In genomic region chr14:89212386-89213235, GRCh38 we compare ENCODE assay signal across 25 cellular contexts.
DNase-seq lines count a peak whose midpoint lies in the region; ATAC-seq and TF ChIP-seq lines count a peak whose summit lies in the region.
"Had no signal": no experiment of that assay in that cellular context is flagged by ENCODE, and none has a peak within 500 bp of the region (broad histone marks: within the 10 kb centered on the region; RNA-seq: fewer than 3 reads in every experiment).

No MANE protein-coding gene starts in this region.

- peaks cover 7% of the 10 kb centered on the region for H3K36me3 Mint-ChIP-seq in memory B cell
- H3K36me3 Mint-ChIP-seq in activated T-cell treated with anti-CD3 and anti-CD28 coated beads, Interleukin-2, amount 50 U/mL, for 24 hours (ENCODE audit: low read depth), result peaks cover 36% of the 10 kb centered on the region
- peaks cover 25% of the 10 kb centered on the region for H3K36me3 Mint-ChIP-seq in stimulated activated memory B cell treated with anti-CD40 and anti-IgM and Interleukin-4, amounts not matched to agents 10 μg/mL and 1 μg/mL and 100 μg/mL, for 72 hours

- TF ChIP-seq CTCF in SK-N-SH (IDR thresholded peaks at IDR 0.05), result no peak

- peak overlapping the region; percentile 42 for H3K27ac Mint-ChIP-seq in memory B cell
- no peak overlapping the region for H3K27ac Mint-ChIP-seq in activated T-cell treated with anti-CD3 and anti-CD28 coated beads, Interleukin-2, amount 50 U/mL, for 24 hours
- H3K27ac Mint-ChIP-seq in stimulated activated memory B cell treated with anti-CD40 and anti-IgM and Interleukin-4, amounts not matched to agents 10 μg/mL and 1 μg/mL and 100 μg/mL, for 72 hours, result no peak overlapping the region
- H3K27ac Mint-ChIP-seq: activated naive CD4-positive, alpha-beta T cell treated with anti-CD3 and anti-CD28 coated beads, Interleukin-2, amount 10 ng/mL, durations not matched to agents 7 days and 5 days had no signal

- no peaks in the 10 kb centered on the region for H4K20me1 ChIP-seq in SK-N-SH (ENCODE audit: insufficient read depth)

- POLR2A ChIA-PET in SK-N-SH (lab: Yijun Ruan, JAX), result interaction anchor here (0.6 to 1.6 kb wide), 6 partner anchors 15 to 172 kb away, joined by 3 to 4 read pairs (median 3); no protein-coding TSS in a partner anchor

- H3K9me3 ChIP-seq in SK-N-SH, result no peaks in the 10 kb centered on the region
- H3K9me3 ChIP-seq: esophagus squamous epithelium, gastroesophageal sphincter, lower lobe of right lung had no signal

- peaks cover 0 to 54% of the 10 kb centered on the region in 2 experiments; a peak in 2 of 4 replicates for H3K4me1 ChIP-seq in SK-N-SH (ENCODE audit: control insufficient read depth in 1 of 2, insufficient read depth in 2 of 2, low read depth in 1 of 2, low read length in 1 of 2)

- no peaks in the 10 kb centered on the region for H3K27me3 Mint-ChIP-seq in memory B cell
- H3K27me3 Mint-ChIP-seq in activated T-cell treated with anti-CD3 and anti-CD28 coated beads, Interleukin-2, amount 50 U/mL, for 24 hours, result no peaks in the 10 kb centered on the region
- no peaks in the 10 kb centered on the region for H3K27me3 Mint-ChIP-seq in stimulated activated memory B cell treated with anti-CD40 and anti-IgM and Interleukin-4, amounts not matched to agents 10 μg/mL and 1 μg/mL and 100 μg/mL, for 72 hours
- H3K27me3 Mint-ChIP-seq: activated naive CD4-positive, alpha-beta T cell treated with anti-CD3 and anti-CD28 coated beads, Interleukin-2, amount 10 ng/mL, durations not matched to agents 7 days and 5 days had no signal

- H3K36me3 ChIP-seq in SK-N-SH (replicated peaks in 1 of 2; ENCODE audit: control insufficient read depth in 1 of 2, insufficient read depth in 2 of 2, low read length in 1 of 2), result no peaks in the 10 kb centered on the region
- H3K36me3 ChIP-seq: gastroesophageal sphincter, lower lobe of right lung had no signal

- no peaks in the 10 kb centered on the region for H3F3A ChIP-seq in SK-N-SH (replicated peaks; ENCODE audit: insufficient read depth)

- TF ChIP-seq EP300 in SK-N-SH (IDR thresholded peaks at IDR 0.05; ENCODE audit: borderline replicate concordance in 1 of 2, low read depth in 1 of 2, low read length in 1 of 2), result peak in 1 of 2 experiments; percentile 78; a peak in 1 of 4 replicates

- no peaks in the 10 kb centered on the region for H3K9me3 Mint-ChIP-seq in memory B cell
- no peaks in the 10 kb centered on the region for H3K9me3 Mint-ChIP-seq in activated T-cell treated with anti-CD3 and anti-CD28 coated beads, Interleukin-2, amount 50 U/mL, for 24 hours
- H3K9me3 Mint-ChIP-seq in stimulated activated memory B cell treated with anti-CD40 and anti-IgM and Interleukin-4, amounts not matched to agents 10 μg/mL and 1 μg/mL and 100 μg/mL, for 72 hours, result no peaks in the 10 kb centered on the region
- H3K9me3 Mint-ChIP-seq: activated naive CD4-positive, alpha-beta T cell treated with anti-CD3 and anti-CD28 coated beads, Interleukin-2, amount 10 ng/mL, durations not matched to agents 7 days and 5 days had no signal

- H3K27ac ChIP-seq in SK-N-SH (ENCODE audit: low read depth in 2 of 2, low read length in 1 of 2), result peak overlapping the region in 1 of 2 experiments; percentile 96; a peak in 2 of 4 replicates
- H3K27ac ChIP-seq: gastroesophageal sphincter, lower lobe of right lung, PC-9 had no signal

- no peak overlapping the region for H3K4me3 Mint-ChIP-seq in memory B cell
- no peak overlapping the region for H3K4me3 Mint-ChIP-seq in activated T-cell treated with anti-CD3 and anti-CD28 coated beads, Interleukin-2, amount 50 U/mL, for 24 hours
- no peak overlapping the region for H3K4me3 Mint-ChIP-seq in stimulated activated memory B cell treated with anti-CD40 and anti-IgM and Interleukin-4, amounts not matched to agents 10 μg/mL and 1 μg/mL and 100 μg/mL, for 72 hours
- H3K4me3 Mint-ChIP-seq: activated naive CD4-positive, alpha-beta T cell treated with anti-CD3 and anti-CD28 coated beads, Interleukin-2, amount 10 ng/mL, durations not matched to agents 7 days and 5 days had no signal

- intact Hi-C loops in Right ventricle myocardium inferior (cut with DNase I), result no loop called here

- WGBS in SK-N-SH (ENCODE audit: low lambda C conversion rate), result 67% methylated on average over 6 of the region's 6 CpGs

- no peak overlapping the region for H3K9ac ChIP-seq in SK-N-SH

- H3K9me2 ChIP-seq in SK-N-SH, result no peaks in the 10 kb centered on the region

- ATAC-seq in memory B cell (ENCODE audit: low read depth) (no peak), Right ventricle myocardium inferior (no peak)
- ATAC-seq in stimulated activated memory B cell treated with anti-CD40 and anti-IgM and Interleukin-4, amounts not matched to agents 10 μg/mL and 1 μg/mL and 100 μg/mL, for 72 hours, result no peak
- ATAC-seq: activated CD4-positive, CD25-positive, alpha-beta regulatory T cell treated with anti-CD3 and anti-CD28 coated beads, Interleukin-2, amount 50 U/mL, for 24 hours; gastroesophageal sphincter; lower lobe of right lung had no signal

- no peak overlapping the region for H3K4me2 ChIP-seq in SK-N-SH
- H3K4me2 ChIP-seq: PC-9 had no signal

- CTCF ChIA-PET in SK-N-SH (lab: Yijun Ruan, JAX), result interaction anchor here (0.7 to 1.9 kb wide), 6 partner anchors 9 to 171 kb away, joined by 3 to 9 read pairs (median 3); no protein-coding TSS in a partner anchor

- TF ChIP-seq RAD21 in SK-N-SH (IDR thresholded peaks at IDR 0.05; ENCODE audit: low read length), result peak; percentile 4; the same call in 1 of the 2 replicates

- peak; percentile 32 for DNase-seq in DMS 273 treated with DMSO at 0.1 percent for 48 hours (lab: John Stamatoyannopoulos, UW)
- DNase-seq in DMS79 treated with DMSO at 0.1 percent for 48 hours (lab: John Stamatoyannopoulos, UW), result peak; percentile 72
- DNase-seq in SK-N-SH, result peak; percentile 73
- no peak for DNase-seq in memory B cell (ENCODE audit: low spot score in 2 of 2)
- DNase-seq in activated T-cell treated with anti-CD3 and anti-CD28 coated beads, Interleukin-2, amount 50 U/mL, for 24 hours, result no peak
- no peak for DNase-seq in NCI-H1436 treated with DMSO at 0.1 percent for 48 hours (lab: John Stamatoyannopoulos, UW)
- DNase-seq in Right ventricle myocardium inferior (ENCODE audit: missing footprints), result no peak
- DNase-seq: activated CD8-positive, alpha-beta memory T cell treated with anti-CD3 and anti-CD28 coated beads for 24 hours; activated naive CD4-positive, alpha-beta T cell treated with anti-CD3 and anti-CD28 coated beads, Interleukin-2, amount 10 ng/mL, durations not matched to agents 7 days and 5 days; activated T-cell treated with anti-CD3 and anti-CD28 coated beads, Interleukin-2, amount 50 U/mL, for 48 hours; effector memory CD4-positive, alpha-beta T cell; esophagus squamous epithelium; IMR-90; kidney; lower lobe of right lung; NCI-H2029; NCI-H774; occipital lobe; PC-9; retina; stimulated activated CD4-positive, alpha-beta T cell treated with anti-CD3 and anti-CD28 coated beads, Interleukin-4, amount 100 ng/mL, for 4 hours; T-helper 9 cell had no signal

- peaks cover 23% of the 10 kb centered on the region for H3K4me1 Mint-ChIP-seq in memory B cell
- peaks cover 20% of the 10 kb centered on the region for H3K4me1 Mint-ChIP-seq in activated T-cell treated with anti-CD3 and anti-CD28 coated beads, Interleukin-2, amount 50 U/mL, for 24 hours (ENCODE audit: low read depth)
- peaks cover 29% of the 10 kb centered on the region for H3K4me1 Mint-ChIP-seq in stimulated activated memory B cell treated with anti-CD40 and anti-IgM and Interleukin-4, amounts not matched to agents 10 μg/mL and 1 μg/mL and 100 μg/mL, for 72 hours
- H3K4me1 Mint-ChIP-seq: activated naive CD4-positive, alpha-beta T cell treated with anti-CD3 and anti-CD28 coated beads, Interleukin-2, amount 10 ng/mL, durations not matched to agents 7 days and 5 days had no signal

- H3K79me2 ChIP-seq in SK-N-SH (ENCODE audit: insufficient read depth), result no peaks in the 10 kb centered on the region

- no peak overlapping the region for H2AFZ ChIP-seq in SK-N-SH (ENCODE audit: low read depth)
- H2AFZ ChIP-seq: PC-9 had no signal

- H3K27me3 ChIP-seq in SK-N-SH (ENCODE audit: insufficient read depth), result no peaks in the 10 kb centered on the region
- H3K27me3 ChIP-seq: esophagus squamous epithelium, gastroesophageal sphincter had no signal

- no peak overlapping the region for H3K4me3 ChIP-seq in SK-N-SH (ENCODE audit: low read depth in 2 of 2, low read length in 1 of 2)
- H3K4me3 ChIP-seq: esophagus squamous epithelium, gastroesophageal sphincter, lower lobe of right lung, PC-9 had no signal

TF ChIP-seq in SK-N-SH, 30 proteins besides CTCF, POLR2A, EP300 and RAD21:
- TF ChIP-seq FOXJ3 (CRISPR knock-in tag; IDR thresholded peaks at IDR 0.05), result peak; percentile 23; the same call in 1 of the 2 replicates
- no peak for TF ChIP-seq RFX5 (IDR thresholded peaks at IDR 0.05; ENCODE audit: low read length)
- peak; percentile 46; the same call in 1 of the 2 replicates for TF ChIP-seq RCOR1 (IDR thresholded peaks at IDR 0.05; ENCODE audit: low read length)
- TF ChIP-seq GATA2 (CRISPR knock-in tag; IDR thresholded peaks at IDR 0.05), result peak; percentile 81
- TF ChIP-seq MEF2A (IDR thresholded peaks at IDR 0.05; ENCODE audit: borderline replicate concordance, low read depth), result no peak
- TF ChIP-seq MXI1 (IDR thresholded peaks at IDR 0.05; ENCODE audit: low read depth, low read length), result peak; percentile 60; the same call in 1 of the 2 replicates
- TF ChIP-seq FOXM1 (IDR thresholded peaks at IDR 0.05; ENCODE audit: low read depth), result no peak
TF ChIP-seq in SK-N-SH: peak in this region for 4.

Comparison
In these comparisons a context has a peak if more than half of its experiments do, and no peak if none do; other contexts are left out.
1. DNase-seq: peak in DMS 273 treated with DMSO at 0.1 percent for 48 hours (single experiment), DMS79 treated with DMSO at 0.1 percent for 48 hours (single experiment) and SK-N-SH (single experiment); none in memory B cell (0 of 2), activated T-cell treated with anti-CD3 and anti-CD28 coated beads, Interleukin-2, amount 50 U/mL, for 24 hours (single experiment), NCI-H1436 treated with DMSO at 0.1 percent for 48 hours (single experiment) and Right ventricle myocardium inferior (single experiment).